Comparison of ENCODE assay signal across 8 cellular contexts in the genomic region with DNA sequence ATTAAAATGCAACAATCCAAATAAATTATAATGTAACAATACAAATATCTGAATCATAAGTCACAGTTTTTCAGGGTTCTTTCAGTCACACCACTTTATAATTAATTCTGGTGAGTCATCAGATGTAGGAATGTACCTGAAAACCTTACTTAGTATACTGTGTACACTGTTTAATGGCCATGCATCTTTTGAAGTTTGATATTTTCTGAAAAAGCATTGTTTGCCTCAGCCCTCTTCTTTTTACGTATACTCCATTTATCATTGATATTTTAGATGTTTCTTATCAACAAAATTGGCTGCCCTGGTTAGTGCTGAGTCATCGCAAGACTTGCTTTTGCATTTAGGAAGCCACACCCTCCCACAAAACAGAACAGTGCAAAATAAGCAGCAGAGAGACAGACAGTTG.
DNase-seq lines count a peak whose midpoint lies in the region; ATAC-seq and TF ChIP-seq lines count a peak whose summit lies in the region.

No MANE protein-coding gene starts in this region.

- no peaks in the 10 kb centered on the region for H3K9me3 Mint-ChIP-seq in stimulated activated memory B cell treated with anti-CD40 and anti-IgM and Interleukin-4, amounts not matched to agents 10 μg/mL and 1 μg/mL and 100 μg/mL, for 72 hours

- ATAC-seq in GM18907 (IDR thresholded peaks at IDR 0.05; ENCODE audit: unreplicated experiment), result peak; percentile 67
- peak; percentile 67 for ATAC-seq in HG03565 (IDR thresholded peaks at IDR 0.05; ENCODE audit: unreplicated experiment)
- no peak for ATAC-seq in stimulated activated memory B cell treated with anti-CD40 and anti-IgM and Interleukin-4, amounts not matched to agents 10 μg/mL and 1 μg/mL and 100 μg/mL, for 72 hours

- H2AFZ ChIP-seq in ACC112 (ENCODE audit: low read length, unreplicated experiment), result no peak overlapping the region

- H3K36me3 ChIP-seq in ACC112 (ENCODE audit: insufficient read depth, low read length), result no peaks in the 10 kb centered on the region

- no peaks in the 10 kb centered on the region for H3K79me2 ChIP-seq in ACC112 (ENCODE audit: control insufficient read depth, insufficient read depth, low read length, unreplicated experiment)

- H3K4me3 Mint-ChIP-seq in stimulated activated memory B cell treated with anti-CD40 and anti-IgM and Interleukin-4, amounts not matched to agents 10 μg/mL and 1 μg/mL and 100 μg/mL, for 72 hours, result no peak overlapping the region

- H3K36me3 Mint-ChIP-seq in stimulated activated memory B cell treated with anti-CD40 and anti-IgM and Interleukin-4, amounts not matched to agents 10 μg/mL and 1 μg/mL and 100 μg/mL, for 72 hours, result peaks cover 17% of the 10 kb centered on the region

- H3K4me1 ChIP-seq in ACC112 (ENCODE audit: control insufficient read depth, insufficient read depth, low read length, unreplicated experiment), result peaks cover 14% of the 10 kb centered on the region

- H3K4me3 ChIP-seq in ACC112 (ENCODE audit: low read depth, low read length) (no peak overlapping the region), choroid plexus epithelial cell (ENCODE audit: low read depth, low read length) (no peak overlapping the region)

- no peaks in the 10 kb centered on the region for H3K27me3 ChIP-seq in ACC112 (ENCODE audit: insufficient read depth, low read length)

- DNase-seq in choroid plexus epithelial cell (ENCODE audit: low read depth) (peak; percentile 73), D341Med (ENCODE audit: low spot score) (no peak), Kasumi-1 (lab: John Stamatoyannopoulos, UW) (no peak)
- DNase-seq in effector CD4-positive, alpha-beta T cell, result no peak

- H3K27ac Mint-ChIP-seq in stimulated activated memory B cell treated with anti-CD40 and anti-IgM and Interleukin-4, amounts not matched to agents 10 μg/mL and 1 μg/mL and 100 μg/mL, for 72 hours, result no peak overlapping the region

- peak overlapping the region; percentile 12; the same call in 1 of the 2 replicates for H3K27ac ChIP-seq in ACC112 (ENCODE audit: low read depth, low read length)

- no peaks in the 10 kb centered on the region for H3K4me1 Mint-ChIP-seq in stimulated activated memory B cell treated with anti-CD40 and anti-IgM and Interleukin-4, amounts not matched to agents 10 μg/mL and 1 μg/mL and 100 μg/mL, for 72 hours

- H3K27me3 Mint-ChIP-seq in stimulated activated memory B cell treated with anti-CD40 and anti-IgM and Interleukin-4, amounts not matched to agents 10 μg/mL and 1 μg/mL and 100 μg/mL, for 72 hours, result no peaks in the 10 kb centered on the region

- TF ChIP-seq CTCF in choroid plexus epithelial cell (conservative IDR thresholded peaks at IDR 0.05; ENCODE audit: low read depth, low read length), result no peak
